Comparison of ENCODE assay signal across 17 cellular contexts in genomic region chr1:233180626-233181364, GRCh38.
DNase-seq lines count a peak whose midpoint lies in the region; ATAC-seq and TF ChIP-seq lines count a peak whose summit lies in the region.
"Had no signal": no experiment of that assay in that cellular context is flagged by ENCODE, and none has a peak within 500 bp of the region (broad histone marks: within the 10 kb centered on the region; RNA-seq: fewer than 3 reads in every experiment).

No MANE protein-coding gene starts in this region.

- H3K4me3 ChIP-seq in HCT116 (replicated peaks in 1 of 2; ENCODE audit: low read depth in 1 of 2, low read length in 2 of 2): no peak overlapping the region
- no peak overlapping the region for H3K4me3 ChIP-seq in SU-DHL-6 (ENCODE audit: insufficient read depth, low read length, poor library complexity, severe bottlenecking)
- H3K4me3 ChIP-seq: heart right ventricle, neural progenitor cell, stomach had no signal

- TF ChIP-seq CTCF in HCT116 (IDR thresholded peaks at IDR 0.05 in 2 of 3, conservative IDR thresholded peaks at IDR 0.05 in 1 of 3; ENCODE audit: borderline replicate concordance in 1 of 3, insufficient read depth in 1 of 3, low read depth in 2 of 3, low read length in 2 of 3) (no peak), SU-DHL-6 (IDR thresholded peaks at IDR 0.05; ENCODE audit: insufficient read depth, low read length, poor library complexity, severe bottlenecking) (no peak)

- BruUV-seq in HCT116 (replicated peaks; lab: Mats Ljungman, UMichigan): TSS peak; percentile 47

- intact Hi-C loops in HCT116 (cut with micrococcal nuclease): no loop called here

- no peak for TF ChIP-seq RAD21 in HCT116 (IDR thresholded peaks at IDR 0.05; ENCODE audit: low read depth)

- no peak overlapping the region for H3K9ac ChIP-seq in HCT116 (ENCODE audit: low read length)
- H3K9ac ChIP-seq in SU-DHL-6 (ENCODE audit: low read length): no peak overlapping the region; the same call in 1 of the 2 replicates
- H3K9ac ChIP-seq: KMS-11, neural progenitor cell had no signal

- H3K27me3 ChIP-seq in HCT116 (ENCODE audit: insufficient read depth, low read length): no peaks in the 10 kb centered on the region
- H3K27me3 ChIP-seq in SU-DHL-6 (ENCODE audit: low read length): no peaks in the 10 kb centered on the region
- H3K27me3 ChIP-seq: heart right ventricle, neural progenitor cell, stomach had no signal

- H3K4me2 ChIP-seq in HCT116 (ENCODE audit: low read length) (no peak overlapping the region), SU-DHL-6 (ENCODE audit: low read depth, low read length, poor library complexity, severe bottlenecking) (no peak overlapping the region)
- H3K4me2 ChIP-seq: KMS-11, neural progenitor cell had no signal

- DNase-seq in ACHN: peak; percentile 8
- no peak for DNase-seq in HCT116 (ENCODE audit: low read depth, low spot score)
- DNase-seq in iris pigment epithelial cell (ENCODE audit: low read depth): peak; percentile 69
- DNase-seq in NCI-H524 treated with DMSO at 0.1 percent for 48 hours (lab: John Stamatoyannopoulos, UW): no peak
- no peak for DNase-seq in mesenteric fat pad (ENCODE audit: low spot score)
- DNase-seq: activated CD4-positive, alpha-beta memory T cell treated with anti-CD3 and anti-CD28 coated beads for 36 hours; activated T-cell treated with anti-CD3 and anti-CD28 coated beads, Interleukin-2, amount 50 U/mL, for 48 hours; CD8-positive, alpha-beta memory T cell; effector CD8-positive, alpha-beta T cell; heart right ventricle; NCI-H82; stomach had no signal

- H3F3A ChIP-seq in SU-DHL-6 (ENCODE audit: insufficient read depth): no peaks in the 10 kb centered on the region

- H3K36me3 ChIP-seq in HCT116 (ENCODE audit: control insufficient read depth in 1 of 2, insufficient read depth in 2 of 2, low read length in 2 of 2) (peaks cover 0 to 14% of the 10 kb centered on the region in 2 experiments; a peak in 1 of 4 replicates), SU-DHL-6 (ENCODE audit: low read length) (0 out of 2 replicates have a peak, but pooled peaks cover 4% of the 10 kb centered on the region)
- H3K36me3 ChIP-seq: neural progenitor cell had no signal

- H3K9me3 ChIP-seq in HCT116 (ENCODE audit: control insufficient read depth in 1 of 2, insufficient read depth in 1 of 2, low read depth in 1 of 2, low read length in 2 of 2) (peaks cover 0 to 4% of the 10 kb centered on the region in 2 experiments; a peak in 1 of 4 replicates), SU-DHL-6 (ENCODE audit: insufficient read depth, low read length) (peaks cover 3% of the 10 kb centered on the region; the same call in 1 of the 2 replicates)

- H3K9me2 ChIP-seq in HCT116 (ENCODE audit: insufficient read depth): no peaks in the 10 kb centered on the region
- H3K9me2 ChIP-seq in SU-DHL-6 (replicated peaks; ENCODE audit: insufficient read depth, low read length): no peaks in the 10 kb centered on the region

- ATAC-seq in HCT116 (no peak), HG03039 (IDR thresholded peaks at IDR 0.05; ENCODE audit: unreplicated experiment) (no peak), GM21717 (IDR thresholded peaks at IDR 0.05; ENCODE audit: unreplicated experiment) (no peak)
- ATAC-seq: heart right ventricle had no signal

- TF ChIP-seq POLR2A in HCT116 (IDR thresholded peaks at IDR 0.05; ENCODE audit: borderline replicate concordance, extremely low read depth, insufficient read depth, insufficient read length): no peak

- H3K27ac ChIP-seq in HCT116 (ENCODE audit: low read depth, low read length): peak overlapping the region; percentile 22; the same call in 1 of the 2 replicates
- H3K27ac ChIP-seq in SU-DHL-6 (ENCODE audit: low read depth, low read length): peak overlapping the region; percentile 52; the same call in 1 of the 2 replicates
- H3K27ac ChIP-seq: heart right ventricle, KMS-11, neural progenitor cell, stomach had no signal

- in situ Hi-C loops in ACHN (cut with HindIII; ENCODE audit: low pct_ligation_motif_present, low pct_unique_long_range_greater_than_20kb, low sequenced_read_pairs): no loop called here

- CTCF ChIA-PET in HCT116 (lab: Charles Lee): no interaction called here

- H4K20me1 ChIP-seq in HCT116 (ENCODE audit: insufficient read depth) (no peaks in the 10 kb centered on the region), SU-DHL-6 (ENCODE audit: low read depth, low read length) (no peaks in the 10 kb centered on the region)

- H3K79me2 ChIP-seq in HCT116 (ENCODE audit: insufficient read depth, low read length) (no peaks in the 10 kb centered on the region), SU-DHL-6 (ENCODE audit: insufficient read depth, low read length) (no peaks in the 10 kb centered on the region)

- POLR2A ChIA-PET in HCT116 (lab: Charles Lee): no interaction called here

- RAD21 ChIA-PET in HCT116 (lab: Charles Lee; ENCODE audit: low non-redundant PET in 1 of 2, low total read pairs in 2 of 2, uncharacterized antibody in 2 of 2, unreplicated experiment in 2 of 2): no interaction called here

- H2AFZ ChIP-seq in HCT116 (ENCODE audit: low read depth, low read length, poor library complexity, severe bottlenecking) (no peak overlapping the region), SU-DHL-6 (ENCODE audit: low read depth, low read length, severe bottlenecking) (no peak overlapping the region)
- H2AFZ ChIP-seq: neural progenitor cell had no signal

- peaks cover 4 to 26% of the 10 kb centered on the region in 2 experiments; a peak in 2 of 4 replicates for H3K4me1 ChIP-seq in HCT116 (ENCODE audit: control insufficient read depth in 1 of 2, insufficient read depth in 2 of 2, low read length in 2 of 2)
- H3K4me1 ChIP-seq: stomach had no signal

TF ChIP-seq in HCT116, 20 proteins besides CTCF, POLR2A, EP300 and RAD21:
- TF ChIP-seq ELF1 (IDR thresholded peaks at IDR 0.05; ENCODE audit: borderline replicate concordance, low read depth) (no peak), EZH2phosphoT487 (IDR thresholded peaks at IDR 0.05; ENCODE audit: borderline replicate concordance) (no peak), CBX3 (IDR thresholded peaks at IDR 0.05; ENCODE audit: low read depth) (no peak), SRF (IDR thresholded peaks at IDR 0.05; ENCODE audit: low read depth) (no peak), YY1 (IDR thresholded peaks at IDR 0.05; ENCODE audit: extremely low read depth, insufficient replicate concordance, low read depth, low read length) (no peak), EZH2 (IDR thresholded peaks at IDR 0.05) (no peak), JUND (IDR thresholded peaks at IDR 0.05) (no peak), ZBTB33 (IDR thresholded peaks at IDR 0.05; ENCODE audit: extremely low read depth, insufficient replicate concordance, low read length) (no peak), CEBPB (IDR thresholded peaks at IDR 0.05; ENCODE audit: low read depth) (no peak), REST (IDR thresholded peaks at IDR 0.05; ENCODE audit: low read depth) (no peak), TCF7L2 (IDR thresholded peaks at IDR 0.05; ENCODE audit: borderline replicate concordance, extremely low read depth, insufficient read depth, insufficient read length) (no peak), EGR1 (IDR thresholded peaks at IDR 0.05; ENCODE audit: low read depth) (no peak), ZNF274 (IDR thresholded peaks at IDR 0.05; ENCODE audit: low read depth, low read length) (no peak), ATF3 (IDR thresholded peaks at IDR 0.05) (no peak), ZFX (IDR thresholded peaks at IDR 0.05) (no peak), POLR2AphosphoS5 (IDR thresholded peaks at IDR 0.05; ENCODE audit: low read depth, low read length) (no peak), SP1 (IDR thresholded peaks at IDR 0.05; ENCODE audit: low read depth) (no peak)

Comparison
In these comparisons a context has a peak if more than half of its experiments do, and no peak if none do; other contexts are left out.
1. DNase-seq: peak in ACHN (single experiment) and iris pigment epithelial cell (single experiment); none in HCT116 (single experiment), NCI-H524 treated with DMSO at 0.1 percent for 48 hours (single experiment) and mesenteric fat pad (single experiment).